8 cellular contexts compared by ENCODE assay signal in genomic region chr15:58748787-58749531, GRCh38. TPM values are rescaled to one million over a fixed set of nuclear protein-coding genes. Genes with fewer than 3 reads are reported as not detected.
A peak's percentile ranks its signal among the peaks of the same experiment; 100 is the strongest.
DNase-seq lines count a peak whose midpoint lies in the region; ATAC-seq, FAIRE-seq and TF ChIP-seq lines count a peak whose summit lies in the region.

No MANE protein-coding gene starts in this region.

- no peaks in the 10 kb centered on the region for H3K36me3 ChIP-seq in esophagus squamous epithelium
- H3K36me3 ChIP-seq in naive thymus-derived CD4-positive, alpha-beta T cell (ENCODE audit: control insufficient read depth in 2 of 3, insufficient read depth in 3 of 3, low read length in 3 of 3): peaks cover 0 to 10% (median 0%) of the 10 kb centered on the region in 3 experiments
- H3K36me3 ChIP-seq in tibial artery: no peaks in the 10 kb centered on the region

- ATAC-seq in A549: peak; percentile 54 to 69
- peak; percentile 29 for ATAC-seq in HG03039 (IDR thresholded peaks at IDR 0.05; ENCODE audit: unreplicated experiment)
- peak; percentile 14 for ATAC-seq in naive thymus-derived CD4-positive, alpha-beta T cell

- peak overlapping the region; percentile 93 to 97 for H3K27ac ChIP-seq in A549
- H3K27ac ChIP-seq in esophagus squamous epithelium: peak overlapping the region; percentile 97 to 99 (median 98)
- peak overlapping the region; percentile 86 for H3K27ac ChIP-seq in naive thymus-derived CD4-positive, alpha-beta T cell (ENCODE audit: low read depth, low read length)
- peak overlapping the region; percentile 98 to 99 for H3K27ac ChIP-seq in tibial artery

- H3K4me2 ChIP-seq in A549: peak overlapping the region; percentile 79

- no peak for FAIRE-seq in A549 (lab: Jason Lieb, UNC)

- peak overlapping the region; percentile 89 for H3K4me3 Mint-ChIP-seq in activated T-cell treated with anti-CD3 and anti-CD28 coated beads, Interleukin-2, amount 50 U/mL, for 24 hours
- peak overlapping the region; percentile 89 to 99 (median 98) for H3K4me3 Mint-ChIP-seq in naive thymus-derived CD4-positive, alpha-beta T cell

- peaks cover 41% of the 10 kb centered on the region for H3K4me1 Mint-ChIP-seq in activated T-cell treated with anti-CD3 and anti-CD28 coated beads, Interleukin-2, amount 50 U/mL, for 24 hours (ENCODE audit: low read depth)
- H3K4me1 Mint-ChIP-seq in naive thymus-derived CD4-positive, alpha-beta T cell: peaks cover 32 to 52% (median 50%) of the 10 kb centered on the region in 7 donors

- no peaks in the 10 kb centered on the region for H3K9me3 ChIP-seq in A549
- H3K9me3 ChIP-seq in esophagus squamous epithelium: no peaks in the 10 kb centered on the region
- no peaks in the 10 kb centered on the region for H3K9me3 ChIP-seq in naive thymus-derived CD4-positive, alpha-beta T cell (ENCODE audit: control insufficient read depth in 2 of 3, low read length in 3 of 3)
- H3K9me3 ChIP-seq in tibial artery: no peaks in the 10 kb centered on the region

- TF ChIP-seq CTCF in A549 (IDR thresholded peaks at IDR 0.05) (no peak), esophagus squamous epithelium (IDR thresholded peaks at IDR 0.05) (peak in 1 of 6 experiments; percentile 5), tibial artery (IDR thresholded peaks at IDR 0.05) (no peak)

- TF ChIP-seq RAD21 in A549 (conservative IDR thresholded peaks at IDR 0.05 in 1 of 2, IDR thresholded peaks at IDR 0.05 in 1 of 2): no peak; a peak in 1 of 5 replicates

- TF ChIP-seq POLR2A in A549 (IDR thresholded peaks at IDR 0.05; ENCODE audit: low read length) (no peak), GM18526 (IDR thresholded peaks at IDR 0.05; ENCODE audit: extremely low read depth, insufficient read length) (peak; percentile 19), esophagus squamous epithelium (IDR thresholded peaks at IDR 0.05) (peak in 1 of 4 donors; percentile 40)

- peaks cover 20% of the 10 kb centered on the region for H3K36me3 Mint-ChIP-seq in activated T-cell treated with anti-CD3 and anti-CD28 coated beads, Interleukin-2, amount 50 U/mL, for 24 hours (ENCODE audit: low read depth)
- peaks cover 0 to 16% (median 2%) of the 10 kb centered on the region in 5 donors for H3K36me3 Mint-ChIP-seq in naive thymus-derived CD4-positive, alpha-beta T cell

- CTCF ChIA-PET in A549 (lab: Yijun Ruan, JAX): interaction anchor here (1.1 to 2.6 kb wide), 4 partner anchors 11 to 521 kb away, joined by 6 to 21 read pairs (median 8); partner anchors contain the start of gene MINDY2
- CTCF ChIA-PET in naive thymus-derived CD4-positive, alpha-beta T cell (lab: Charles Lee): interaction anchor here (1.0 to 1.8 kb wide), 4 partner anchors 22 to 788 kb away, joined by 3 to 4 read pairs (median 3); partner anchors contain the start of gene MINDY2

- intact Hi-C loops in esophagus squamous epithelium (cut with DNase I): no loop called here
- intact Hi-C loops in naive thymus-derived CD4-positive, alpha-beta T cell (cut with micrococcal nuclease): loop anchor here (1.0 to 10.0 kb wide), 15 partner anchors 14 to 940 kb away; partner anchors contain the start of genes BNIP2 (in 2 of the 2), MINDY2 (in 2 of the 2), SLTM (in 2 of the 2) and LIPC (in 1 of the 2)
- intact Hi-C loops in tibial artery (cut with DNase I; ENCODE audit: low total_unique reads): loop anchor here (1.0 to 10.0 kb wide), 2 partner anchors 22 to 186 kb away; partner anchors contain the start of genes MINDY2 and SLTM

- peaks cover 26% of the 10 kb centered on the region for H3K4me1 ChIP-seq in A549
- H3K4me1 ChIP-seq in esophagus squamous epithelium: peaks cover 0 to 44% (median 20%) of the 10 kb centered on the region in 3 donors
- peaks cover 17% of the 10 kb centered on the region in 2 donors for H3K4me1 ChIP-seq in naive thymus-derived CD4-positive, alpha-beta T cell (ENCODE audit: control insufficient read depth in 2 of 2, insufficient read depth in 2 of 2, low read length in 2 of 2)
- peaks cover 0 to 42% (median 8%) of the 10 kb centered on the region in 4 donors for H3K4me1 ChIP-seq in tibial artery

- peak; percentile 49 to 52 for DNase-seq in A549 (ENCODE audit: low read depth in 1 of 2, low spot score in 1 of 2)
- peak; percentile 7 for DNase-seq in NCI-H748 treated with DMSO at 0.1 percent for 48 hours (lab: John Stamatoyannopoulos, UW)
- peak; percentile 69 for DNase-seq in activated T-cell treated with anti-CD3 and anti-CD28 coated beads, Interleukin-2, amount 50 U/mL, for 24 hours
- no peak for DNase-seq in esophagus squamous epithelium (lab: John Stamatoyannopoulos, UW)
- DNase-seq in naive thymus-derived CD4-positive, alpha-beta T cell: peak in 8 of 9 donors; percentile 31 to 54 (median 42)
- DNase-seq in tibial artery: peak; percentile 53 to 76

- 2% methylated on average over 51 of the region's 82 CpGs for WGBS in A549 (ENCODE audit: missing lambda C conversion rate)
- 0% methylated on average over 7 of the region's 82 CpGs; no CpG with 5 or more reads in 1 of the 2 donors for WGBS in esophagus squamous epithelium, 2 donors

- no peaks in the 10 kb centered on the region for H3K27me3 Mint-ChIP-seq in activated T-cell treated with anti-CD3 and anti-CD28 coated beads, Interleukin-2, amount 50 U/mL, for 24 hours
- H3K27me3 Mint-ChIP-seq in naive thymus-derived CD4-positive, alpha-beta T cell: no peaks in the 10 kb centered on the region

- POLR2A ChIA-PET in A549 (lab: Yijun Ruan, JAX): interaction anchor here (0.6 to 2.6 kb wide), 14 partner anchors 10 to 519 kb away, joined by 3 to 98 read pairs (median 6); partner anchors contain the start of gene MINDY2
- POLR2A ChIA-PET in naive thymus-derived CD4-positive, alpha-beta T cell (lab: Charles Lee): interaction anchor here (0.6 to 2.5 kb wide), 6 partner anchors 7 to 191 kb away, joined by 3 to 40 read pairs (median 8); partner anchors contain the start of gene MINDY2

- H3K9me3 Mint-ChIP-seq in activated T-cell treated with anti-CD3 and anti-CD28 coated beads, Interleukin-2, amount 50 U/mL, for 24 hours: no peaks in the 10 kb centered on the region
- no peaks in the 10 kb centered on the region for H3K9me3 Mint-ChIP-seq in naive thymus-derived CD4-positive, alpha-beta T cell

- H3K27me3 ChIP-seq in esophagus squamous epithelium (no peaks in the 10 kb centered on the region), tibial artery (no peaks in the 10 kb centered on the region)
- H3K27me3 ChIP-seq in naive thymus-derived CD4-positive, alpha-beta T cell (ENCODE audit: control insufficient read depth in 2 of 2, insufficient read depth in 2 of 2, low read length in 2 of 2): no peaks in the 10 kb centered on the region

- H3K4me3 ChIP-seq in A549: peak overlapping the region; percentile 91
- peak overlapping the region; percentile 89 to 98 (median 94) for H3K4me3 ChIP-seq in esophagus squamous epithelium
- peak overlapping the region; percentile 66 for H3K4me3 ChIP-seq in naive thymus-derived CD4-positive, alpha-beta T cell (ENCODE audit: low read length)
- H3K4me3 ChIP-seq in tibial artery: peak overlapping the region; percentile 87 to 97

- no peak for TF ChIP-seq EP300 in A549 (IDR thresholded peaks at IDR 0.05)

- H3K27ac Mint-ChIP-seq in activated T-cell treated with anti-CD3 and anti-CD28 coated beads, Interleukin-2, amount 50 U/mL, for 24 hours: peak overlapping the region; percentile 96
- peak overlapping the region; percentile 85 to 96 (median 94) for H3K27ac Mint-ChIP-seq in naive thymus-derived CD4-positive, alpha-beta T cell

TF ChIP-seq in A549, 52 proteins besides CTCF, POLR2A, EP300 and RAD21:
- TF ChIP-seq SMC3 (IDR thresholded peaks at IDR 0.05) (no peak), JUN (IDR thresholded peaks at IDR 0.05) (peak in 1 of 2 experiments; percentile 26; a peak in 2 of 5 replicates), RFX5 (IDR thresholded peaks at IDR 0.05) (peak; percentile 20; the same call in 1 of the 2 replicates), MAX (IDR thresholded peaks at IDR 0.05) (0 out of 2 replicates have a peak, but pooled peaks have one; percentile 6), CEBPB (IDR thresholded peaks at IDR 0.05) (no peak), FOSL2 (IDR thresholded peaks at IDR 0.05) (no peak), FOSL2 (CRISPR knock-in tag; IDR thresholded peaks at IDR 0.05) (0 out of 2 replicates have a peak, but pooled peaks have one; percentile 20)
TF ChIP-seq in A549: peak in this region for 4.

RNA-seq across cellular contexts. Expression of gene ADAM10, which starts 0.5 kb away (rescaled TPM):
- polyA plus RNA-seq in A549 (2011; rRNA removed) (210 and 236 TPM in 2 replicates), A549 (2017; fragmentation: RNase III; extraction: RNeasy Plus Mini Kit Qiagen cat#74134 plus additional on column Dnase treatment) (177 to 200 TPM (median 196 TPM) in 3 replicates)
- 64.7 and 64.8 TPM in 2 replicates for polyA plus RNA-seq in A549 (2012; cell fraction: cytosol; rRNA removed)
- polyA plus RNA-seq in A549 (2012; cell fraction: nucleus; rRNA removed): 60.0 and 64.6 TPM in 2 replicates
- 117 TPM in 2 replicates for polyA minus RNA-seq in A549 (2011; rRNA and poly(A)+ RNA removed)
- 10 to 100 TPM; 34.3 to 61.3 (median 52.8) TPM for total RNA-seq in esophagus squamous epithelium
- 100 to 1,000 TPM; 119 to 170 (median 142) TPM for total RNA-seq in naive thymus-derived CD4-positive, alpha-beta T cell
- polyA plus RNA-seq in naive thymus-derived CD4-positive, alpha-beta T cell: 100 to 1,000 TPM; 110 to 127 TPM

RNA-seq across cellular contexts. Expression of gene MINDY2, which starts 22.1 kb away (rescaled TPM):
- polyA plus RNA-seq in A549 (2011; rRNA removed) (4.8 and 7.0 TPM in 2 replicates), A549 (2017; fragmentation: RNase III; extraction: RNeasy Plus Mini Kit Qiagen cat#74134 plus additional on column Dnase treatment) (4.7 to 4.9 TPM (median 4.7 TPM) in 3 replicates)
- 0.75 and 1.00 TPM in 2 replicates for polyA plus RNA-seq in A549 (2012; cell fraction: cytosol; rRNA removed)
- 1.2 TPM in 2 replicates for polyA plus RNA-seq in A549 (2012; cell fraction: nucleus; rRNA removed)
- polyA minus RNA-seq in A549 (2011; rRNA and poly(A)+ RNA removed): 7.3 and 9.6 TPM in 2 replicates
- 10 to 100 TPM in 3 of 4 donors, 1 to 10 TPM in 1; 9.1 to 17.0 (median 13.9) TPM for total RNA-seq in esophagus squamous epithelium
- 10 to 100 TPM; 10.4 to 16.6 (median 11.5) TPM for total RNA-seq in naive thymus-derived CD4-positive, alpha-beta T cell
- 1 to 10 TPM; 8.9 to 10.0 TPM for polyA plus RNA-seq in naive thymus-derived CD4-positive, alpha-beta T cell
